Comparison of ENCODE assay signal across 8 cellular contexts in the genomic region with DNA sequence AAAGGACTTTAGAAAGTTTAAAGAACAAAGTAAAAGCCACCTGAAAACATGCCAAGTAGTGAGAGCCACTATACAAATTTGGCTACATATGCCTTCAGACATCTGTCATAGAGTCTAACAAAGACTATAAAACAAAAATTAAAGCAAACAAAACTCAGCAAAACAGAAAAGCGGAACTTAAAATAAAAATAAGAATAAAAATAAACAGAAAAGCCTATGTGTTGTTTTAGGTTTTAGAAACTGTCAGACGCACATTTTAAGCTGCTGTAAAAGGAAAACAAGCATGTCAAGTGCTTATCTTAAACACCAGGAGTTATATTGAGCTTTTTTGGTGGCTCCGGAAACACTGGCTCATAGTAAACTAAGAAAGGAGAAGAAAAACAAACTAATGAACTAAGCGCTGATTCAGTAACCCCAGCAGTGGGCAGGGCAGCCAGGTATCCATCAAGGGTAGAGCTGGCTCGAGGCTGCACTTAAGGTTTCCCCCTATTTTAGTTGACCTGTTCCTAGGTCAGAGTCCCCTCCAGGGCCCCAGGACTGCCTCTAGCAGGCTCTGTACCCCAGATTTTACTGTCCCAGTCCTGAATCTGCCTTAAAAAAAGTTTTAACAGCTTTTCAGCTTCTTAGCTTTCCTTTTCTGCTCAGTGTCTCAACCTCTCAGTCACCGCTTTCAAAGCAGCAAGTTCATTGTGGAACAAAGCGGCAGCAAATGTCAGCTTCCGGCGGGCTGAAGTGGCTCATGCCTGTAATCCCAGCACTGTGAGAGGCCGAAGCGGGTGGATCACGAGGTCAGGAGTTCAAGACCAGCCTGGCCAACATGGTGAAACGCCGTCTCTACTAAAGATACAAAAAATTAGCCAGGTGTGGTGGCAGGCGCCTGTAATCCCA. TPM values are rescaled to one million over a fixed set of nuclear protein-coding genes. Genes with fewer than 3 reads are reported as not detected.
DNase-seq lines count a peak whose midpoint lies in the region; ATAC-seq lines count a peak whose summit lies in the region.

No MANE protein-coding gene starts in this region.

- peaks cover 7 to 25% (median 18%) of the 10 kb centered on the region in 10 experiments; a peak in 19 of 20 replicates for H3K4me1 ChIP-seq in BLaER1 treated with 17β-estradiol and CSF1 and Interleukin-3, amounts not matched to agents 10 nM and 100 nM

- peak overlapping the region; percentile 9 to 84 (median 60); a peak in 20 of 22 replicates for H3K4me2 ChIP-seq in BLaER1 treated with 17β-estradiol and CSF1 and Interleukin-3, amounts not matched to agents 10 nM and 100 nM

- peak overlapping the region; percentile 47 for H3K4me3 Mint-ChIP-seq in activated CD8-positive, alpha-beta T cell treated with anti-CD3 and anti-CD28 coated beads, Interleukin-2, amount 10 ng/mL, durations not matched to agents 7 days and 5 days

- H4K20me1 ChIP-seq in BLaER1 treated with 17β-estradiol and CSF1 and Interleukin-3, amounts not matched to agents 10 nM and 100 nM: peaks cover 0 to 4% (median 0%) of the 10 kb centered on the region in 11 experiments; a peak in 2 of 22 replicates

- peak overlapping the region; percentile 9 to 63 (median 48); a peak in 15 of 22 replicates for H3K9ac ChIP-seq in BLaER1 treated with 17β-estradiol and CSF1 and Interleukin-3, amounts not matched to agents 10 nM and 100 nM

- H3K36me3 ChIP-seq in BLaER1 treated with 17β-estradiol and CSF1 and Interleukin-3, amounts not matched to agents 10 nM and 100 nM: peaks cover 6 to 20% (median 11%) of the 10 kb centered on the region in 11 experiments; a peak in 21 of 22 replicates

- H3K27ac ChIP-seq in BLaER1 treated with 17β-estradiol and CSF1 and Interleukin-3, amounts not matched to agents 10 nM and 100 nM: peak overlapping the region; percentile 13 to 64 (median 46); a peak in 17 of 22 replicates

- H3K4me1 Mint-ChIP-seq in activated CD8-positive, alpha-beta T cell treated with anti-CD3 and anti-CD28 coated beads, Interleukin-2, amount 10 ng/mL, durations not matched to agents 7 days and 5 days (ENCODE audit: low read depth): peaks cover 19% of the 10 kb centered on the region

- H3K27ac Mint-ChIP-seq in activated CD8-positive, alpha-beta T cell treated with anti-CD3 and anti-CD28 coated beads, Interleukin-2, amount 10 ng/mL, durations not matched to agents 7 days and 5 days: peak overlapping the region; percentile 89

- peaks cover 5% of the 10 kb centered on the region for H3K36me3 Mint-ChIP-seq in activated CD8-positive, alpha-beta T cell treated with anti-CD3 and anti-CD28 coated beads, Interleukin-2, amount 10 ng/mL, durations not matched to agents 7 days and 5 days (ENCODE audit: low read depth)

- CTCF ChIA-PET in activated CD8-positive, alpha-beta T cell treated with anti-CD3 and anti-CD28 coated beads, Interleukin-2, amount 10 ng/mL, durations not matched to agents 7 days and 5 days (lab: Charles Lee): interaction anchor here (0.7 to 4.3 kb wide), 14 partner anchors 8 to 215 kb away, joined by 3 to 51 read pairs (median 4); partner anchors contain the start of gene RMC1

- peaks cover 9 to 29% (median 17%) of the 10 kb centered on the region in 11 experiments; a peak in 19 of 22 replicates for H3K9me3 ChIP-seq in BLaER1 treated with 17β-estradiol and CSF1 and Interleukin-3, amounts not matched to agents 10 nM and 100 nM (replicated peaks in 1 of 11)

- DNase-seq in activated CD8-positive, alpha-beta T cell treated with anti-CD3 and anti-CD28 coated beads, Interleukin-2, amount 10 ng/mL, durations not matched to agents 7 days and 5 days: peak; percentile 70
- DNase-seq in glomerular endothelial cell (ENCODE audit: extremely low read depth, low read depth, low spot score): peak; percentile 50
- DNase-seq in stimulated activated naive CD8-positive, alpha-beta T cell treated with anti-CD3 and anti-CD28 coated beads, Interleukin-15, Interleukin-2, amounts not matched to agents 100 U/mL and 50 U/mL, for 24 hours: peak; percentile 44
- no peak for DNase-seq in midbrain (lab: John Stamatoyannopoulos, UW)
- no peak for DNase-seq in GM03348 (ENCODE audit: low spot score)

- H3K9me3 Mint-ChIP-seq in activated CD8-positive, alpha-beta T cell treated with anti-CD3 and anti-CD28 coated beads, Interleukin-2, amount 10 ng/mL, durations not matched to agents 7 days and 5 days (ENCODE audit: insufficient read depth): no peaks in the 10 kb centered on the region

- POLR2A ChIA-PET in activated CD8-positive, alpha-beta T cell treated with anti-CD3 and anti-CD28 coated beads, Interleukin-2, amount 10 ng/mL, durations not matched to agents 7 days and 5 days (lab: Charles Lee): interaction anchor here (0.6 to 1.7 kb wide), 8 partner anchors 10 to 226 kb away, joined by 3 to 12 read pairs (median 5); partner anchors contain the start of genes RIOK3 and RMC1

- no peaks in the 10 kb centered on the region for H3K27me3 Mint-ChIP-seq in activated CD8-positive, alpha-beta T cell treated with anti-CD3 and anti-CD28 coated beads, Interleukin-2, amount 10 ng/mL, durations not matched to agents 7 days and 5 days (ENCODE audit: low read depth)

- 0 out of 20 replicates have a peak overlapping the region, but pooled peaks of 1 of the 10 experiments have one; percentile 11 for H3K4me3 ChIP-seq in BLaER1 treated with 17β-estradiol and CSF1 and Interleukin-3, amounts not matched to agents 10 nM and 100 nM

- no peaks in the 10 kb centered on the region for H3K27me3 ChIP-seq in BLaER1 treated with 17β-estradiol and CSF1 and Interleukin-3, amounts not matched to agents 10 nM and 100 nM

- ATAC-seq in GM19372 (IDR thresholded peaks at IDR 0.05; ENCODE audit: low read depth, unreplicated experiment) (peak; percentile 65), HG03457 (IDR thresholded peaks at IDR 0.05; ENCODE audit: unreplicated experiment) (peak; percentile 62)
- ATAC-seq in activated CD8-positive, alpha-beta T cell treated with anti-CD3 and anti-CD28 coated beads, Interleukin-2, amount 10 ng/mL, durations not matched to agents 7 days and 5 days: peak; percentile 82
- ATAC-seq in stimulated activated naive CD8-positive, alpha-beta T cell treated with anti-CD3 and anti-CD28 coated beads, Interleukin-15, Interleukin-2, amounts not matched to agents 100 U/mL and 50 U/mL, for 24 hours: peak; percentile 76

RNA-seq across cellular contexts. Expression of gene RMC1, which starts 15.3 kb away (rescaled TPM):
- 10 to 100 TPM; 47.6 to 48.3 TPM for total RNA-seq in activated CD8-positive, alpha-beta T cell treated with anti-CD3 and anti-CD28 coated beads, Interleukin-2, amount 10 ng/mL, durations not matched to agents 7 days and 5 days
- total RNA-seq in glomerular endothelial cell: 26.1 TPM in 2 replicates

RNA-seq across cellular contexts. Expression of gene RIOK3, which starts 34.9 kb away (rescaled TPM):
- total RNA-seq in activated CD8-positive, alpha-beta T cell treated with anti-CD3 and anti-CD28 coated beads, Interleukin-2, amount 10 ng/mL, durations not matched to agents 7 days and 5 days: 10 to 100 TPM; 53.6 to 69.3 TPM
- total RNA-seq in glomerular endothelial cell: 48.9 and 68.8 TPM in 2 replicates

Comparison
In these comparisons a context has a peak if more than half of its experiments do, and no peak if none do; other contexts are left out.
1. DNase-seq: peak in activated CD8-positive, alpha-beta T cell treated with anti-CD3 and anti-CD28 coated beads, Interleukin-2, amount 10 ng/mL, durations not matched to agents 7 days and 5 days (single experiment), glomerular endothelial cell (single experiment) and stimulated activated naive CD8-positive, alpha-beta T cell treated with anti-CD3 and anti-CD28 coated beads, Interleukin-15, Interleukin-2, amounts not matched to agents 100 U/mL and 50 U/mL, for 24 hours (single experiment); none in midbrain (single experiment) and GM03348 (single experiment).
2. Peak in every context shown above with its lines, with median percentiles within 50 percentile points of each other: ATAC-seq.